Comparison of ENCODE assay signal across 9 cellular contexts in genomic region chr17:36934759-36935630, GRCh38. TPM values are rescaled to one million over a fixed set of nuclear protein-coding genes. Genes with fewer than 3 reads are reported as not detected.
DNase-seq lines count a peak whose midpoint lies in the region; ATAC-seq and TF ChIP-seq lines count a peak whose summit lies in the region.
"Had no signal": no experiment of that assay in that cellular context is flagged by ENCODE, and none has a peak within 500 bp of the region (broad histone marks: within the 10 kb centered on the region; RNA-seq: fewer than 3 reads in every experiment).

No MANE protein-coding gene starts in this region.

- H3K9me3 Mint-ChIP-seq in activated naive CD4-positive, alpha-beta T cell treated with anti-CD3 and anti-CD28 coated beads, Interleukin-2, amount 10 ng/mL, durations not matched to agents 7 days and 5 days, result no peaks in the 10 kb centered on the region
- no peaks in the 10 kb centered on the region for H3K9me3 Mint-ChIP-seq in mesothelial cell of epicardium

- H3K27me3 Mint-ChIP-seq in activated naive CD4-positive, alpha-beta T cell treated with anti-CD3 and anti-CD28 coated beads, Interleukin-2, amount 10 ng/mL, durations not matched to agents 7 days and 5 days, result peaks cover 100% of the 10 kb centered on the region
- H3K27me3 Mint-ChIP-seq in mesothelial cell of epicardium (ENCODE audit: low read depth), result peaks cover 100% of the 10 kb centered on the region

- peak; percentile 45 for DNase-seq in AG20443 (ENCODE audit: low spot score)
- peak; percentile 93 for DNase-seq in H7
- peak; percentile 26 for DNase-seq in activated naive CD4-positive, alpha-beta T cell treated with anti-CD3 and anti-CD28 coated beads, Interleukin-2, amount 10 ng/mL, durations not matched to agents 7 days and 5 days
- DNase-seq in lower lobe of right lung, result no peak
- DNase-seq in COR-L47 (lab: John Stamatoyannopoulos, UW), result no peak
- DNase-seq in AML-193 (lab: John Stamatoyannopoulos, UW), result no peak
- DNase-seq in mesothelial cell of epicardium (ENCODE audit: low spot score in 2 of 2, unreplicated experiment in 2 of 2), result no peak

- TF ChIP-seq CTCF in lower lobe of right lung (IDR thresholded peaks at IDR 0.05) (no peak), mesothelial cell of epicardium (IDR thresholded peaks at IDR 0.05; ENCODE audit: unreplicated experiment) (no peak)

- CTCF ChIA-PET in activated naive CD4-positive, alpha-beta T cell treated with anti-CD3 and anti-CD28 coated beads, Interleukin-2, amount 10 ng/mL, durations not matched to agents 7 days and 5 days (lab: Charles Lee), result no interaction called here

- H3K4me1 ChIP-seq in lower lobe of right lung, result peaks cover 75% of the 10 kb centered on the region

- no peaks in the 10 kb centered on the region for H3K9me3 ChIP-seq in lower lobe of right lung

- no peak overlapping the region for H3K4me3 Mint-ChIP-seq in activated naive CD4-positive, alpha-beta T cell treated with anti-CD3 and anti-CD28 coated beads, Interleukin-2, amount 10 ng/mL, durations not matched to agents 7 days and 5 days
- H3K4me3 Mint-ChIP-seq in mesothelial cell of epicardium, result no peak overlapping the region

- H3K36me3 Mint-ChIP-seq in activated naive CD4-positive, alpha-beta T cell treated with anti-CD3 and anti-CD28 coated beads, Interleukin-2, amount 10 ng/mL, durations not matched to agents 7 days and 5 days, result peaks cover 2% of the 10 kb centered on the region
- H3K36me3 Mint-ChIP-seq in mesothelial cell of epicardium, result no peaks in the 10 kb centered on the region

- intact Hi-C loops in lower lobe of right lung (cut with DNase I), result no loop called here

- H3K27ac Mint-ChIP-seq in activated naive CD4-positive, alpha-beta T cell treated with anti-CD3 and anti-CD28 coated beads, Interleukin-2, amount 10 ng/mL, durations not matched to agents 7 days and 5 days, result peak overlapping the region; percentile 71
- H3K27ac Mint-ChIP-seq in mesothelial cell of epicardium, result no peak overlapping the region

- H3K4me1 Mint-ChIP-seq in activated naive CD4-positive, alpha-beta T cell treated with anti-CD3 and anti-CD28 coated beads, Interleukin-2, amount 10 ng/mL, durations not matched to agents 7 days and 5 days, result peaks cover 63% of the 10 kb centered on the region
- H3K4me1 Mint-ChIP-seq in mesothelial cell of epicardium, result peaks cover 71% of the 10 kb centered on the region

- H3K36me3 ChIP-seq in H7 (replicated peaks; ENCODE audit: control insufficient read depth, insufficient read depth, low read length) (no peaks in the 10 kb centered on the region), lower lobe of right lung (no peaks in the 10 kb centered on the region)

- no peak overlapping the region for H3K27ac ChIP-seq in lower lobe of right lung

- H3K4me3 ChIP-seq in H7 (ENCODE audit: insufficient read depth, low read depth, low read length) (peak overlapping the region; percentile 70), lower lobe of right lung (peak overlapping the region; percentile 12)

- ATAC-seq in lower lobe of right lung (no peak), GM21360 (IDR thresholded peaks at IDR 0.05; ENCODE audit: unreplicated experiment) (no peak)

- H3K27me3 ChIP-seq in H7 (ENCODE audit: control insufficient read depth, insufficient read depth, low read length), result peaks cover 97% of the 10 kb centered on the region
- H3K27me3 ChIP-seq in lower lobe of right lung (ENCODE audit: low read depth), result peaks cover 100% of the 10 kb centered on the region

RNA-seq across cellular contexts. Expression of gene LHX1, which starts 2.3 kb away (rescaled TPM):
- 14.2 and 23.1 TPM in 2 replicates for total RNA-seq in H7 (2014; rRNA removed; shearing (Covaris generic))
- total RNA-seq in lower lobe of right lung (not detected), mesothelial cell of epicardium (not detected in 3 replicates)
- total RNA-seq: liver had no signal

RNA-seq across cellular contexts. Expression of gene AATF, which starts 13.8 kb away (rescaled TPM):
- total RNA-seq in H7 (2014; rRNA removed; shearing (Covaris generic)), result 65.4 and 74.7 TPM in 2 replicates
- 39.6 TPM for total RNA-seq in lower lobe of right lung
- 31.3 to 36.2 TPM (median 33.9 TPM) in 3 replicates for total RNA-seq in mesothelial cell of epicardium

Comparison
In these comparisons a context has a peak if more than half of its experiments do, and no peak if none do; other contexts are left out.
1. DNase-seq: peak in AG20443 (single experiment), H7 (single experiment) and activated naive CD4-positive, alpha-beta T cell treated with anti-CD3 and anti-CD28 coated beads, Interleukin-2, amount 10 ng/mL, durations not matched to agents 7 days and 5 days (single experiment); none in lower lobe of right lung (single experiment), COR-L47 (single experiment), AML-193 (0 of 2) and mesothelial cell of epicardium (0 of 2).
2. RNA of gene LHX1, which starts 2.3 kb away (total RNA-seq): 14.2 to 23.1 TPM in H7; not detected in mesothelial cell of epicardium and not detected in lower lobe of right lung (single experiment); every median in the first group is over 10 times any median in the second.